In the genomic region with DNA sequence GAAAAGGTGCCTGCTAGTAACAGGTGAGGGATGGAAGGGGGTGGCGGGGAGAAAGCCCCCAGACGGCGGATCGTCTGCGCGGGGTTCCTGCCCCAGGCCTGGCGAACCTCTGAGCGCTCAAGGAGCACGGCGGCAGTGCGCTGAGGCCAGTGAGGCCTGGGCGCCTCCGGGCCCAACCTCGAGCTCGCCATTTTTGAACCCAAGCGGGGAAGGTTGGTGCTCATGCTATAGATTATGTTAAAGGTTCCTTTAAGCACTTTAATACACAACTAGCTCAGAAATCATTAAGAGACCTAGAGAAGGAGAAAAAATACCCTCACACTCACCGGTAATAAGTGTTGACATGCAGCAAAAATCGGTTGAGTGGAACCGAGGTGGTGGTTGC, we compare ENCODE assay signal across 25 cellular contexts. TPM values are rescaled to one million over a fixed set of nuclear protein-coding genes. Genes with fewer than 3 reads are reported as not detected.
DNase-seq lines count a peak whose midpoint lies in the region; ATAC-seq and TF ChIP-seq lines count a peak whose summit lies in the region.
"Had no signal": no experiment of that assay in that cellular context is flagged by ENCODE, and none has a peak within 500 bp of the region (broad histone marks: within the 10 kb centered on the region; RNA-seq: fewer than 3 reads in every experiment).

No MANE protein-coding gene starts in this region.

- peak; percentile 75 for DNase-seq in H7
- peak; percentile 56 for DNase-seq in osteoblast (ENCODE audit: insufficient read length, low spot score, missing footprints)
- DNase-seq in SW480 (ENCODE audit: low spot score) = no peak
- no peak for DNase-seq in germinal center (ENCODE audit: low spot score)
- DNase-seq: activated CD4-positive, alpha-beta memory T cell treated with anti-CD3 and anti-CD28 coated beads for 36 hours; activated gamma-delta T cell treated with Interleukin-2 at 50 U/mL for 16 hours; Calu3; cortex of kidney; GM23248; heart left ventricle; mammary epithelial cell; naive B cell; NCI-H1417; NCI-H510A treated with DMSO at 0.1 percent for 48 hours; NK-92 treated with Interleukin-12 subunit alpha and Interleukin-12 subunit beta, amount 100 ng/mL, for 24 hours; SJCRH30; uterus; WERI-Rb-1 had no signal

- H3K27me3 Mint-ChIP-seq in brain = peaks cover 100% of the 10 kb centered on the region

- no peak overlapping the region for H2AFZ ChIP-seq in osteoblast (ENCODE audit: low read length)
- H2AFZ ChIP-seq: GM23248 had no signal

- H3K27me3 ChIP-seq in H7 (ENCODE audit: control insufficient read depth, insufficient read depth, low read length) (peaks cover 71% of the 10 kb centered on the region; the same call in 1 of the 2 replicates), iPS-20b (ENCODE audit: insufficient read depth, low read length) (peaks cover 100% of the 10 kb centered on the region), osteoblast (ENCODE audit: insufficient read depth, low read length) (peaks cover 100% of the 10 kb centered on the region)
- H3K27me3 ChIP-seq: SJCRH30 had no signal

- ATAC-seq in HG03457 (IDR thresholded peaks at IDR 0.05; ENCODE audit: unreplicated experiment) (no peak), HG03520 (IDR thresholded peaks at IDR 0.05; ENCODE audit: unreplicated experiment) (no peak)
- ATAC-seq: heart left ventricle, Panc1 had no signal

- peak overlapping the region in 3 of 5 experiments; percentile 74 to 91 (median 77) for H3K27ac Mint-ChIP-seq in brain
- H3K27ac Mint-ChIP-seq: activated CD4-positive, alpha-beta memory T cell treated with anti-CD3 and anti-CD28 coated beads for 36 hours had no signal

- H3K9ac ChIP-seq in iPS-20b (ENCODE audit: low read depth, low read length) = peak overlapping the region; percentile 35
- H3K9ac ChIP-seq: GM23248 had no signal

- peaks cover 43% of the 10 kb centered on the region for H3K4me1 Mint-ChIP-seq in brain

- H3K9me3 Mint-ChIP-seq in brain = peaks cover 0 to 9% (median 0%) of the 10 kb centered on the region in 5 experiments
- H3K9me3 Mint-ChIP-seq: activated CD4-positive, alpha-beta memory T cell treated with anti-CD3 and anti-CD28 coated beads for 36 hours had no signal

- no peaks in the 10 kb centered on the region for H3K79me2 ChIP-seq in osteoblast (ENCODE audit: insufficient read depth, low read length)

- no peaks in the 10 kb centered on the region for H3K9me3 ChIP-seq in iPS-20b (ENCODE audit: insufficient read depth, low read depth, low read length)
- no peaks in the 10 kb centered on the region for H3K9me3 ChIP-seq in osteoblast (ENCODE audit: low read depth, low read length)
- H3K9me3 ChIP-seq: SJCRH30, uterus had no signal

- peaks cover 11% of the 10 kb centered on the region for H3K36me3 Mint-ChIP-seq in brain

- no peaks in the 10 kb centered on the region for H3K36me3 ChIP-seq in H7 (replicated peaks; ENCODE audit: control insufficient read depth, insufficient read depth, low read length)
- H3K36me3 ChIP-seq in iPS-20b (ENCODE audit: insufficient read depth, low read depth, low read length) = no peaks in the 10 kb centered on the region
- no peaks in the 10 kb centered on the region for H3K36me3 ChIP-seq in osteoblast (ENCODE audit: insufficient read depth, low read length)
- H3K36me3 ChIP-seq: heart left ventricle, uterus, WERI-Rb-1 had no signal

- H3K4me2 ChIP-seq in osteoblast (ENCODE audit: insufficient read depth, low read length) = no peak overlapping the region

- H3K27ac ChIP-seq in iPS-20b (ENCODE audit: low read length) (no peak overlapping the region), osteoblast (ENCODE audit: low read depth, low read length) (no peak overlapping the region)
- H3K27ac ChIP-seq: C4-2B, GM23248, heart left ventricle, SJCRH30, uterus, WERI-Rb-1 had no signal

- TF ChIP-seq CTCF in brain (conservative IDR thresholded peaks at IDR 0.05) (no peak), osteoblast (IDR thresholded peaks at IDR 0.05; ENCODE audit: extremely low read depth, low read depth, low read length) (no peak)

- peak overlapping the region in 3 of 5 experiments; percentile 71 to 83 (median 73) for H3K4me3 Mint-ChIP-seq in brain
- H3K4me3 Mint-ChIP-seq: activated CD4-positive, alpha-beta memory T cell treated with anti-CD3 and anti-CD28 coated beads for 36 hours had no signal

- H4K20me1 ChIP-seq in osteoblast (ENCODE audit: insufficient read depth, low read length) = no peaks in the 10 kb centered on the region

- H3K4me1 ChIP-seq in iPS-20b (ENCODE audit: insufficient read depth, low read length) = peaks cover 27% of the 10 kb centered on the region; the same call in 1 of the 2 replicates
- no peaks in the 10 kb centered on the region for H3K4me1 ChIP-seq in osteoblast (ENCODE audit: insufficient read depth, low read length)
- H3K4me1 ChIP-seq: SJCRH30, uterus had no signal

- H3K4me3 ChIP-seq in H7 (ENCODE audit: insufficient read depth, low read depth, low read length) (peak overlapping the region; percentile 63), iPS-20b (ENCODE audit: low read length) (peak overlapping the region; percentile 68), osteoblast (ENCODE audit: insufficient read depth, low read length) (no peak overlapping the region)
- H3K4me3 ChIP-seq: GM23248, heart left ventricle, SJCRH30, uterus had no signal

RNA-seq across cellular contexts. Expression of a gene that starts 7.9 kb away (rescaled TPM):
- total RNA-seq in H7 (2014; rRNA removed; shearing (Covaris generic)) = 87.1 and 92.3 TPM in 2 replicates
- not detected for polyA plus RNA-seq in brain (ENCODE audit: insufficient read depth, low read depth, low replicate concordance)
- 0.36 and 0.59 TPM in 2 replicates for total RNA-seq in osteoblast
- total RNA-seq: activated CD4-positive, alpha-beta memory T cell treated with anti-CD3 and anti-CD28 coated beads for 36 hours; Calu3; T-helper 1 cell treated with Interleukin-12 subunit alpha and Interleukin-12 subunit beta and Interleukin-4 antibody, amounts not matched to agents 30 ng/mL and 1 ng/mL, for 36 hours had no signal

Comparison
In these comparisons a context has a peak if more than half of its experiments do, and no peak if none do; other contexts are left out.
1. DNase-seq: peak in H7 (single experiment) and osteoblast (single experiment); none in SW480 (single experiment) and germinal center (single experiment).
2. RNA of a gene that starts 7.9 kb away (total RNA-seq): 87.1 to 92.3 TPM in H7; 0.36 to 0.59 TPM in osteoblast; every median in the first group is over 10 times any median in the second.